15 cellular contexts compared by ENCODE assay signal in the genomic region with DNA sequence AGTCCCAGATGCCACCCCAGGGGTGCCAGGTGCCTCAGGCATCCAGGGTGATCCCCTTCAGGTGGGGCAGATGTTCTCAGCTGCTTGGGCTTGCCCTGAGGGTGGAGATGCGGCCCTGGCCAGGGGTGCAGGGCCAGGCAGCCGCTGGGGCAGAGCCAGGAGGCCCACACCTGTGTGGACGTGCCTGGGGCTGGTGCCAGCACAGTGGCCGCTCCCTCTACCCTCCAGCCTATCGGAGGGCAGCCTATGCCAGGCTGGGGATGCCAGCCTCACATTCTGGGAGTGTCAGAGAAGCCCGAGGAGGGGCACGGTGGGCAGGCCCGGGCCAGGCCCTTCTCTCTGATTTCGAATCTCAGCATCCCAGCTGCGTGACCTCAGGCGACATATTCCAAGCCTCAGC.
"Had no signal": no experiment of that assay in that cellular context is flagged by ENCODE, and none has a peak within 500 bp of the region (broad histone marks: within the 10 kb centered on the region; RNA-seq: fewer than 3 reads in every experiment).

No MANE protein-coding gene starts in this region.

- H3K4me3 ChIP-seq: body of pancreas, tibial artery had no signal

- DNase-seq: activated CD4-positive, alpha-beta T cell treated with anti-CD3 and anti-CD28 coated beads, Interleukin-2, amount 50 U/mL, for 4 hours; activated CD4-positive, CD25-positive, alpha-beta regulatory T cell treated with anti-CD3 and anti-CD28 coated beads, Interleukin-2, amount 50 U/mL, for 72 hours; activated T-cell treated with anti-CD3 and anti-CD28 coated beads, Interleukin-2, amount 50 U/mL, for 1 hour; amniotic stem cell; body of pancreas; effector memory CD8-positive, alpha-beta T cell; hippocampal formation; kidney glomerular epithelial cell; occipital lobe; stimulated activated CD4-positive, alpha-beta T cell treated with anti-CD3 and anti-CD28 coated beads, Interleukin-4, amount 100 ng/mL, for 24 hours; stimulated activated naive CD8-positive, alpha-beta T cell treated with anti-CD3 and anti-CD28 coated beads, Interleukin-15, amount 100 ng/mL, for 72 hours; T-helper 9 cell; tibial artery had no signal

- H3K36me3 ChIP-seq: tibial artery had no signal

- H3K27me3 ChIP-seq: body of pancreas had no signal

- H3K9me3 ChIP-seq: body of pancreas, tibial artery had no signal

- H3K27ac ChIP-seq: body of pancreas, epithelial cell of prostate, tibial artery had no signal

- H3K4me1 ChIP-seq: body of pancreas, tibial artery had no signal

- ATAC-seq: activated naive CD4-positive, alpha-beta T cell treated with anti-CD3 and anti-CD28 coated beads, Interleukin-2, amount 50 U/mL, for 72 hours; body of pancreas; effector memory CD8-positive, alpha-beta T cell; stimulated activated naive CD8-positive, alpha-beta T cell treated with anti-CD3 and anti-CD28 coated beads, Interleukin-15, amount 100 ng/mL, for 72 hours had no signal
